8 cellular contexts compared by ENCODE assay signal in genomic region chr21:37562920-37563640, GRCh38.
DNase-seq lines count a peak whose midpoint lies in the region; ATAC-seq, FAIRE-seq and TF ChIP-seq lines count a peak whose summit lies in the region.

No MANE protein-coding gene starts in this region.

- ATAC-seq in GM19452 (IDR thresholded peaks at IDR 0.05; ENCODE audit: unreplicated experiment), result peak; percentile 19
- ATAC-seq in upper lobe of right lung, result peak; percentile 8

- H3K36me3 ChIP-seq in HUES64 (ENCODE audit: insufficient read depth, low read length) (no peaks in the 10 kb centered on the region), astrocyte (ENCODE audit: insufficient read depth, low read length) (no peaks in the 10 kb centered on the region), upper lobe of right lung (no peaks in the 10 kb centered on the region)

- H3K27me3 ChIP-seq in HUES64 (ENCODE audit: insufficient read depth, low read length) (peaks cover 12% of the 10 kb centered on the region), astrocyte (ENCODE audit: insufficient read depth, low read length) (no peaks in the 10 kb centered on the region), layer of hippocampus (ENCODE audit: control insufficient read depth, insufficient read depth, low read length) (no peaks in the 10 kb centered on the region), upper lobe of right lung (no peaks in the 10 kb centered on the region)

- no peaks in the 10 kb centered on the region for H4K20me1 ChIP-seq in astrocyte (ENCODE audit: insufficient read depth, low read length)

- DNase-seq in COR-L47 (lab: John Stamatoyannopoulos, UW), result peak; percentile 51
- no peak for DNase-seq in astrocyte (ENCODE audit: low read depth)
- DNase-seq in upper lobe of right lung, result peak; percentile 71
- no peak for DNase-seq in HTR-8/SVneo (ENCODE audit: insufficient read length, low spot score)
- no peak for DNase-seq in D341Med (ENCODE audit: low spot score)

- H3K4me2 ChIP-seq in astrocyte (ENCODE audit: low read length), result peak overlapping the region; percentile 97

- H3K9me3 ChIP-seq in HUES64 (ENCODE audit: insufficient read depth, low read depth, low read length) (no peaks in the 10 kb centered on the region), astrocyte (ENCODE audit: insufficient read depth, low read depth, low read length) (peaks cover 5% of the 10 kb centered on the region), upper lobe of right lung (no peaks in the 10 kb centered on the region)

- H3K4me1 ChIP-seq in HUES64 (ENCODE audit: insufficient read depth, low read length), result peaks cover 10% of the 10 kb centered on the region; the same call in 1 of the 2 replicates
- peaks cover 19% of the 10 kb centered on the region for H3K4me1 ChIP-seq in astrocyte (ENCODE audit: insufficient read depth, low read length)
- peaks cover 16% of the 10 kb centered on the region for H3K4me1 ChIP-seq in upper lobe of right lung

- FAIRE-seq in astrocyte (lab: Jason Lieb, UNC) (no peak), HTR-8/SVneo (lab: Jason Lieb, UNC) (no peak)

- intact Hi-C loops in upper lobe of right lung (cut with DNase I), result no loop called here

- peaks cover 7% of the 10 kb centered on the region for H3K9me3 Mint-ChIP-seq in astrocyte (ENCODE audit: unreplicated experiment)

- H3K4me3 Mint-ChIP-seq in astrocyte (ENCODE audit: unreplicated experiment), result no peak overlapping the region

- peak overlapping the region; percentile 72 for H3K9ac ChIP-seq in HUES64 (ENCODE audit: low read depth, low read length)
- H3K9ac ChIP-seq in astrocyte (ENCODE audit: low read length), result peak overlapping the region; percentile 91

- WGBS in HUES64, result 89% methylated on average over 22 of the region's 22 CpGs

- peak overlapping the region; percentile 14 for H3K27ac Mint-ChIP-seq in astrocyte (ENCODE audit: unreplicated experiment)

- H3K79me2 ChIP-seq in astrocyte (ENCODE audit: insufficient read depth, low read length), result no peaks in the 10 kb centered on the region

- H3K4me3 ChIP-seq in HUES64 (ENCODE audit: low read length), result peak overlapping the region; percentile 56
- peak overlapping the region; percentile 69 for H3K4me3 ChIP-seq in astrocyte (ENCODE audit: insufficient read depth, low read depth, low read length)
- peak overlapping the region; percentile 93 for H3K4me3 ChIP-seq in upper lobe of right lung

- H3K27me3 Mint-ChIP-seq in astrocyte (ENCODE audit: low read depth, unreplicated experiment), result peaks cover 2% of the 10 kb centered on the region

- peaks cover 17% of the 10 kb centered on the region for H3K4me1 Mint-ChIP-seq in astrocyte (ENCODE audit: low read depth, unreplicated experiment)

- TF ChIP-seq CTCF in astrocyte (IDR thresholded peaks at IDR 0.05; ENCODE audit: insufficient read depth, low read depth, low read length) (no peak), upper lobe of right lung (IDR thresholded peaks at IDR 0.05) (no peak)

- H3K27ac ChIP-seq in HUES64 (ENCODE audit: low read depth, low read length) (peak overlapping the region; percentile 28; the same call in 1 of the 2 replicates), astrocyte (ENCODE audit: low read depth, low read length) (peak overlapping the region; percentile 99), layer of hippocampus (ENCODE audit: low read depth, low read length) (peak overlapping the region; percentile 92), upper lobe of right lung (peak overlapping the region; percentile 97)

- H3K36me3 Mint-ChIP-seq in astrocyte (ENCODE audit: low read depth, unreplicated experiment), result peaks cover 1% of the 10 kb centered on the region

- H2AFZ ChIP-seq in astrocyte (ENCODE audit: low read depth, low read length), result peak overlapping the region; percentile 94

Comparison
In these comparisons a context has a peak if more than half of its experiments do, and no peak if none do; other contexts are left out.
1. DNase-seq: peak in COR-L47 (single experiment) and upper lobe of right lung (single experiment); none in astrocyte (single experiment), HTR-8/SVneo (single experiment) and D341Med (single experiment).
2. H3K27ac ChIP-seq: peak in every context shown above with its lines; median percentile 99 in astrocyte; 97 in upper lobe of right lung; 92 in layer of hippocampus; 28 in HUES64.
3. Peak in every context shown above with its lines, with median percentiles within 50 percentile points of each other: H3K4me3 ChIP-seq.